12 cellular contexts compared by ENCODE assay signal in genomic region chr7:45709168-45710034, GRCh38.
A peak's percentile ranks its signal among the peaks of the same experiment; 100 is the strongest.
DNase-seq lines count a peak whose midpoint lies in the region; ATAC-seq, FAIRE-seq and TF ChIP-seq lines count a peak whose summit lies in the region.
"Had no signal": no experiment of that assay in that cellular context is flagged by ENCODE, and none has a peak within 500 bp of the region (broad histone marks: within the 10 kb centered on the region; RNA-seq: fewer than 3 reads in every experiment).

No MANE protein-coding gene starts in this region.

- H3K27me3 ChIP-seq in esophagus squamous epithelium: no peaks in the 10 kb centered on the region
- H3K27me3 ChIP-seq in HepG2 (ENCODE audit: control insufficient read depth in 1 of 2, insufficient read depth in 2 of 2, low read length in 2 of 2): peaks cover 0 to 2% of the 10 kb centered on the region in 2 experiments; a peak in 3 of 5 replicates
- no peaks in the 10 kb centered on the region for H3K27me3 ChIP-seq in suprapubic skin

- intact Hi-C loops in esophagus squamous epithelium (cut with DNase I) (no loop called here), HepG2 (cut with micrococcal nuclease; ENCODE audit: unreplicated experiment) (no loop called here)

- H3K9ac ChIP-seq in HepG2 (ENCODE audit: insufficient read depth, low read depth, low read length): no peak overlapping the region

- CTCF ChIA-PET in HepG2 (lab: Yijun Ruan, JAX; ENCODE audit: low intra/inter-chr PET ratio, low total read pairs): no interaction called here

- WGBS in esophagus squamous epithelium, 2 donors: 63 to 68% methylated on average over 9 to 11 of the region's 14 CpGs
- 54% methylated on average over 11 of the region's 14 CpGs for WGBS in HepG2 (ENCODE audit: low lambda C conversion rate)
- 79% methylated on average over 12 of the region's 14 CpGs for WGBS in suprapubic skin

- ATAC-seq in HepG2 (no peak), HG02763 (IDR thresholded peaks at IDR 0.05; ENCODE audit: unreplicated experiment) (no peak)

- H3K27ac ChIP-seq in esophagus squamous epithelium (peak overlapping the region; percentile 39 to 73 (median 63)), HepG2 (ENCODE audit: extremely low read length, insufficient read depth, low read length) (no peak overlapping the region), suprapubic skin (peak overlapping the region; percentile 51)

- TF ChIP-seq POLR2A in esophagus squamous epithelium (IDR thresholded peaks at IDR 0.05) (no peak), HepG2 (IDR thresholded peaks at IDR 0.05; ENCODE audit: insufficient read depth in 1 of 2, low read depth in 2 of 2, low read length in 2 of 2) (no peak), suprapubic skin (IDR thresholded peaks at IDR 0.05) (no peak)

- TF ChIP-seq RAD21 in HepG2 (CRISPR knock-in tag; IDR thresholded peaks at IDR 0.05): no peak

- no TSS peak for BruUV-seq in HepG2 (replicated peaks; lab: Mats Ljungman, UMichigan)

- H3K4me1 ChIP-seq in esophagus squamous epithelium: no peaks in the 10 kb centered on the region
- peaks cover 7% of the 10 kb centered on the region for H3K4me1 ChIP-seq in HepG2 (ENCODE audit: insufficient read depth, low read length)
- peaks cover 6% of the 10 kb centered on the region for H3K4me1 ChIP-seq in suprapubic skin
- H3K4me1 ChIP-seq: Caco-2, HAP-1 had no signal

- H3K4me3 ChIP-seq in esophagus squamous epithelium (no peak overlapping the region), HepG2 (replicated peaks in 1 of 3; ENCODE audit: insufficient read depth in 1 of 3, low read depth in 2 of 3, low read length in 3 of 3) (no peak overlapping the region), suprapubic skin (no peak overlapping the region)
- H3K4me3 ChIP-seq: HAP-1 had no signal

- DNase-seq in HS-5 (ENCODE audit: low read depth) (peak; percentile 20), esophagus squamous epithelium (lab: John Stamatoyannopoulos, UW) (no peak), HepG2 (ENCODE audit: low spot score) (no peak), suprapubic skin (ENCODE audit: low spot score in 2 of 2) (peak; percentile 72 to 74)
- no peak for DNase-seq in stimulated activated CD4-positive, alpha-beta T cell treated with anti-CD3 and anti-CD28 coated beads, Interleukin-12 subunit alpha, Interleukin-12 subunit beta, amount 100 ng/mL, for 4 hours
- no peak for DNase-seq in stimulated activated CD4-positive, alpha-beta T cell treated with anti-CD3 and anti-CD28 coated beads, Interleukin-4, amount 100 ng/mL, for 1 hour
- DNase-seq: activated CD4-positive, alpha-beta T cell treated with anti-CD3 and anti-CD28 coated beads, Interleukin-2, amount 50 U/mL, for 48 hours; Karpas-422; nephron progenitor cell had no signal

- no peaks in the 10 kb centered on the region for H4K20me1 ChIP-seq in HepG2 (ENCODE audit: insufficient read depth, low read length)

- TF ChIP-seq EP300 in HepG2 (IDR thresholded peaks at IDR 0.05; ENCODE audit: low read depth in 2 of 2, low read length in 2 of 2) (no peak), HepG2 (CRISPR knock-in tag; IDR thresholded peaks at IDR 0.05; ENCODE audit: borderline replicate concordance) (no peak), suprapubic skin (IDR thresholded peaks at IDR 0.05) (no peak)

- H3K36me3 ChIP-seq in esophagus squamous epithelium (no peaks in the 10 kb centered on the region), HepG2 (replicated peaks in 1 of 2; ENCODE audit: control insufficient read depth in 1 of 2, insufficient read depth in 2 of 2, low read length in 2 of 2) (no peaks in the 10 kb centered on the region), suprapubic skin (no peaks in the 10 kb centered on the region)
- H3K36me3 ChIP-seq: HAP-1 had no signal

- FAIRE-seq in HepG2 (lab: Jason Lieb, UNC): no peak

- H3K4me2 ChIP-seq in HepG2 (ENCODE audit: low read depth, low read length): no peak overlapping the region

- TF ChIP-seq CTCF in esophagus squamous epithelium (IDR thresholded peaks at IDR 0.05): no peak
- TF ChIP-seq CTCF in HepG2 (CRISPR knock-in tag; IDR thresholded peaks at IDR 0.05): no peak
- TF ChIP-seq CTCF in suprapubic skin (IDR thresholded peaks at IDR 0.05): no peak

- H3K9me3 ChIP-seq in esophagus squamous epithelium (no peaks in the 10 kb centered on the region), HepG2 (ENCODE audit: low read length) (no peaks in the 10 kb centered on the region), suprapubic skin (no peaks in the 10 kb centered on the region)
- H3K9me3 ChIP-seq: Caco-2, HAP-1 had no signal

- in situ Hi-C loops in HepG2 (cut with HindIII; ENCODE audit: extremely low pct_ligation_motif_present, low pct_unique_long_range_greater_than_20kb): no loop called here

- POLR2A ChIA-PET in HepG2 (lab: Yijun Ruan, JAX): no interaction called here

- no peaks in the 10 kb centered on the region for H3K79me2 ChIP-seq in HepG2 (ENCODE audit: insufficient read depth, low read length)

- H2AFZ ChIP-seq in HepG2 (ENCODE audit: low read length): no peak overlapping the region

TF ChIP-seq in HepG2, 621 proteins besides CTCF, POLR2A, EP300 and RAD21:
- TF ChIP-seq ZNF768 (CRISPR knock-in tag; IDR thresholded peaks at IDR 0.05) (peak; percentile 79), ZBTB8A (CRISPR knock-in tag; IDR thresholded peaks at IDR 0.05; ENCODE audit: borderline replicate concordance, low read depth) (no peak)

Comparison
In these comparisons a context has a peak if more than half of its experiments do, and no peak if none do; other contexts are left out.
1. DNase-seq: peak in HS-5 (single experiment) and suprapubic skin (2 of 2); none in esophagus squamous epithelium (single experiment), HepG2 (single experiment), stimulated activated CD4-positive, alpha-beta T cell treated with anti-CD3 and anti-CD28 coated beads, Interleukin-12 subunit alpha, Interleukin-12 subunit beta, amount 100 ng/mL, for 4 hours (single experiment) and stimulated activated CD4-positive, alpha-beta T cell treated with anti-CD3 and anti-CD28 coated beads, Interleukin-4, amount 100 ng/mL, for 1 hour (single experiment).